26 cellular contexts compared by ENCODE assay signal in the genomic region with DNA sequence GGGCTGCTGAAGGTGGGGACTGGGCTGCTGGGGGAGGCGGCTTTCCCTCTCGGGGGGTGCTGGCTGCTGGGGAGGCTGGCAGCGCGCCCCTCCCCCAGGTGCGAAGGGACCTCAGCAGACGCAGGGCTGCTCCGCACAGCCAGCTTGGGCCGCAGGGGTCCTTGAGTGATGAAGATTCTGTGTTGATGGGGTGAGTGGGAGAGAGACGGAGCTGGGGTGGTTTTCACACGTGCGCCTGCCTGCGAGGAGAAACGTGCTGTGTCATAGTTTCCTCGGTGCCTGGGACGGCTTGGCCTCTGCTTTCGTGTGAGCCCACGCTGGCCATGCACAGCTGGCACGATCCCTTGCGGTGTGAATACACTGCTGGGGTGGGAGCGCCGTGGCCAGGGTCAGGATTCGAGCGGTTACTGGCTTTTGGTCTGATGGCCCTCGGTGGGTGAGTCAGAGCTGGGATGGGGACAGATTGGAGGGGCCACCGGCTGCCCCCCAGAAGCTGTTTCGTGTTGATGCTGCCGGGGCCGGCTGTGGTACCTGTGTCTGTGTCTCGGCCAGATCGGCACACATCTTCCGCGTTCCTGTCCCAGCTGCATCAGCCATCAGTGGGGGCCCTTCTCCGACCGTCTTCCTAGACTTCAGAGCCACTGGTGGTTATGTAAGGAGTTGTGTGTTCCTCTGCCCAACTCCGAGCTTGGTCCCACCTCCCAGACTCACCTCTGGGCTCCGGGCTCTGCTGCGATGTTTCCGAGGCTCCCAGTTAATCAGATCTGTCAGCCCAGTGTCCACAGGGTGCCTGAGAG. TPM values are rescaled to one million over a fixed set of nuclear protein-coding genes. Genes with fewer than 3 reads are reported as not detected.
DNase-seq lines count a peak whose midpoint lies in the region; ATAC-seq and TF ChIP-seq lines count a peak whose summit lies in the region.
"Had no signal": no experiment of that assay in that cellular context is flagged by ENCODE, and none has a peak within 500 bp of the region (broad histone marks: within the 10 kb centered on the region; RNA-seq: fewer than 3 reads in every experiment).

No MANE protein-coding gene starts in this region.

- TF ChIP-seq CTCF in nephron progenitor cell (IDR thresholded peaks at IDR 0.05) (no peak), RWPE1 (conservative IDR thresholded peaks at IDR 0.05; ENCODE audit: low read depth) (no peak)

- CTCF ChIA-PET in RWPE1 (lab: Yijun Ruan, JAX) = interaction anchor here (0.7 kb wide), 1 partner anchor 80 kb away, joined by 3 read pairs; no protein-coding TSS in a partner anchor

- DNase-seq in AG08396 (ENCODE audit: low spot score) (peak; percentile 59), H7 (peak; percentile 78), nephron progenitor cell (no peak), RWPE1 (ENCODE audit: low spot score) (no peak), NCI-H1417 (lab: John Stamatoyannopoulos, UW) (no peak)
- DNase-seq in activated CD4-positive, CD25-positive, alpha-beta regulatory T cell treated with anti-CD3 and anti-CD28 coated beads, Interleukin-2, amount 50 U/mL, for 72 hours = no peak
- DNase-seq: activated CD4-positive, alpha-beta T cell treated with anti-CD3 and anti-CD28 coated beads, Interleukin-2, amount 10 ng/mL, durations not matched to agents 24 days and 14 days; activated CD8-positive, alpha-beta memory T cell treated with anti-CD3 and anti-CD28 coated beads, Interleukin-2, amount 10 ng/mL, durations not matched to agents 7 days and 5 days; activated naive CD4-positive, alpha-beta T cell treated with anti-CD3 and anti-CD28 coated beads, Interleukin-2, amount 50 U/mL, for 16 hours; Calu3; gastrocnemius medialis; lower lobe of right lung; MV-4-11; NCI-H1694 treated with DMSO at 0.1 percent for 48 hours; NCI-H2171 treated with DMSO at 0.1 percent for 48 hours; NCI-H774; stimulated activated CD4-positive, alpha-beta T cell treated with anti-CD3 and anti-CD28 coated beads, Interleukin-15, amount 100 ng/mL, for 24 hours; T-cell had no signal

- H3K36me3 ChIP-seq in H7 (replicated peaks; ENCODE audit: control insufficient read depth, insufficient read depth, low read length) = no peaks in the 10 kb centered on the region
- H3K36me3 ChIP-seq: gastrocnemius medialis had no signal

- H3K4me3 ChIP-seq in H7 (ENCODE audit: insufficient read depth, low read depth, low read length) = no peak overlapping the region
- H3K4me3 ChIP-seq: A549, gastrocnemius medialis, lower lobe of right lung had no signal

- POLR2A ChIA-PET in RWPE1 (lab: Yijun Ruan, JAX; ENCODE audit: low non-redundant PET) = no interaction called here

- ATAC-seq in activated CD4-positive, CD25-positive, alpha-beta regulatory T cell treated with anti-CD3 and anti-CD28 coated beads, Interleukin-2, amount 50 U/mL, for 24 hours = no peak
- ATAC-seq: A549; activated CD8-positive, alpha-beta memory T cell treated with anti-CD3 and anti-CD28 coated beads, Interleukin-2, amount 10 ng/mL, durations not matched to agents 7 days and 5 days; gastrocnemius medialis; lower lobe of right lung; sciatic nerve; T-cell had no signal

- peak overlapping the region; percentile 64 for H3K27ac Mint-ChIP-seq in nephron progenitor cell
- H3K27ac Mint-ChIP-seq: activated CD4-positive, alpha-beta T cell treated with anti-CD3 and anti-CD28 coated beads, Interleukin-2, amount 10 ng/mL, durations not matched to agents 24 days and 14 days; activated CD8-positive, alpha-beta memory T cell treated with anti-CD3 and anti-CD28 coated beads, Interleukin-2, amount 10 ng/mL, durations not matched to agents 7 days and 5 days; T-cell had no signal

- peaks cover 36% of the 10 kb centered on the region for H3K36me3 Mint-ChIP-seq in nephron progenitor cell (ENCODE audit: low read depth)

- H3K27me3 Mint-ChIP-seq in nephron progenitor cell (ENCODE audit: low read depth, poor library complexity) = no peaks in the 10 kb centered on the region
- H3K27me3 Mint-ChIP-seq: activated CD4-positive, alpha-beta T cell treated with anti-CD3 and anti-CD28 coated beads, Interleukin-2, amount 10 ng/mL, durations not matched to agents 24 days and 14 days; activated CD8-positive, alpha-beta memory T cell treated with anti-CD3 and anti-CD28 coated beads, Interleukin-2, amount 10 ng/mL, durations not matched to agents 7 days and 5 days; central memory CD8-positive, alpha-beta T cell; T-cell had no signal

- peaks cover 35% of the 10 kb centered on the region for H3K9me3 Mint-ChIP-seq in nephron progenitor cell

- H3K27me3 ChIP-seq in H7 (ENCODE audit: control insufficient read depth, insufficient read depth, low read length) = no peaks in the 10 kb centered on the region

- H3K27ac ChIP-seq in cingulate gyrus (ENCODE audit: low read depth, low read length) (peak overlapping the region; percentile 83), RWPE1 (no peak overlapping the region)
- H3K27ac ChIP-seq: A549, C4-2B, gastrocnemius medialis, lower lobe of right lung had no signal

- peaks cover 47% of the 10 kb centered on the region for H3K4me1 Mint-ChIP-seq in nephron progenitor cell
- H3K4me1 Mint-ChIP-seq: activated CD4-positive, alpha-beta T cell treated with anti-CD3 and anti-CD28 coated beads, Interleukin-2, amount 10 ng/mL, durations not matched to agents 24 days and 14 days; activated CD8-positive, alpha-beta memory T cell treated with anti-CD3 and anti-CD28 coated beads, Interleukin-2, amount 10 ng/mL, durations not matched to agents 7 days and 5 days had no signal

- H3K4me3 Mint-ChIP-seq in nephron progenitor cell = peak overlapping the region; percentile 42
- H3K4me3 Mint-ChIP-seq: activated CD4-positive, alpha-beta T cell treated with anti-CD3 and anti-CD28 coated beads, Interleukin-2, amount 10 ng/mL, durations not matched to agents 24 days and 14 days; activated CD8-positive, alpha-beta memory T cell treated with anti-CD3 and anti-CD28 coated beads, Interleukin-2, amount 10 ng/mL, durations not matched to agents 7 days and 5 days; central memory CD8-positive, alpha-beta T cell; T-cell had no signal

RNA-seq across cellular contexts. Expression of gene PRKCZ, which starts 24.9 kb away (rescaled TPM):
- 38.5 and 41.8 TPM in 2 replicates for total RNA-seq in H7 (2014; rRNA removed; shearing (Covaris generic))

RNA-seq across cellular contexts. Expression of gene GABRD, which starts 56.0 kb away (rescaled TPM):
- 2.7 and 5.1 TPM in 2 replicates for total RNA-seq in H7 (2014; rRNA removed; shearing (Covaris generic))
- total RNA-seq: activated CD4-positive, alpha-beta T cell treated with anti-CD3 and anti-CD28 coated beads, Interleukin-2, amount 10 ng/mL, durations not matched to agents 24 days and 14 days; activated CD8-positive, alpha-beta memory T cell treated with anti-CD3 and anti-CD28 coated beads, Interleukin-2, amount 10 ng/mL, durations not matched to agents 7 days and 5 days; Calu3; Daoy; osteocyte; sciatic nerve had no signal

Comparison
In these comparisons a context has a peak if more than half of its experiments do, and no peak if none do; other contexts are left out.
1. DNase-seq: peak in AG08396 (single experiment) and H7 (single experiment); none in nephron progenitor cell (single experiment), activated CD4-positive, CD25-positive, alpha-beta regulatory T cell treated with anti-CD3 and anti-CD28 coated beads, Interleukin-2, amount 50 U/mL, for 72 hours (single experiment), RWPE1 (single experiment) and NCI-H1417 (0 of 3).